In genomic region chr1:145849356-145850165, GRCh38 we compare ENCODE assay signal across 11 cellular contexts. TPM values are rescaled to one million over a fixed set of nuclear protein-coding genes. Genes with fewer than 3 reads are reported as not detected.
DNase-seq lines count a peak whose midpoint lies in the region; ATAC-seq, FAIRE-seq and TF ChIP-seq lines count a peak whose summit lies in the region.
"Had no signal": no experiment of that assay in that cellular context is flagged by ENCODE, and none has a peak within 500 bp of the region (broad histone marks: within the 10 kb centered on the region; RNA-seq: fewer than 3 reads in every experiment).

No MANE protein-coding gene starts in this region.

- no peak overlapping the region for H2AFZ ChIP-seq in HepG2 (ENCODE audit: low read length)

- H3K4me2 ChIP-seq in HepG2 (ENCODE audit: low read depth, low read length) = no peak overlapping the region

- peaks cover 13 to 19% of the 10 kb centered on the region in 2 experiments for H3K36me3 ChIP-seq in HepG2 (replicated peaks in 1 of 2; ENCODE audit: control insufficient read depth in 1 of 2, insufficient read depth in 2 of 2, low read length in 2 of 2)
- H3K36me3 ChIP-seq in right lobe of liver = peaks cover 0 to 33% (median 8%) of the 10 kb centered on the region in 4 donors
- peaks cover 3 to 7% of the 10 kb centered on the region in 2 donors for H3K36me3 ChIP-seq in aorta (ENCODE audit: control insufficient read depth in 1 of 2, insufficient read depth in 2 of 2, low read length in 1 of 2)

- no peaks in the 10 kb centered on the region for H3K9me3 ChIP-seq in HepG2 (ENCODE audit: low read length)
- no peaks in the 10 kb centered on the region for H3K9me3 ChIP-seq in right lobe of liver
- no peaks in the 10 kb centered on the region for H3K9me3 ChIP-seq in aorta (ENCODE audit: control insufficient read depth, low read length)

- no peak for DNase-seq in HepG2 (ENCODE audit: low spot score)
- DNase-seq in right lobe of liver = no peak
- DNase-seq in SK-MEL-5 (ENCODE audit: low read depth, low spot score) = peak; percentile 41
- no peak for DNase-seq in foreskin keratinocyte
- no peak for DNase-seq in aorta
- no peak for DNase-seq in NCI-H2081 (lab: John Stamatoyannopoulos, UW)
- DNase-seq: activated naive CD8-positive, alpha-beta T cell treated with anti-CD3 and anti-CD28 coated beads, Interleukin-2, amount 10 ng/mL, durations not matched to agents 7 days and 5 days; DMS53 had no signal

- H3K27me3 ChIP-seq in HepG2 (ENCODE audit: control insufficient read depth in 1 of 2, insufficient read depth in 2 of 2, low read length in 2 of 2) = no peaks in the 10 kb centered on the region
- no peaks in the 10 kb centered on the region for H3K27me3 ChIP-seq in right lobe of liver
- no peaks in the 10 kb centered on the region for H3K27me3 ChIP-seq in foreskin keratinocyte
- H3K27me3 ChIP-seq in aorta (ENCODE audit: control insufficient read depth in 1 of 2, insufficient read depth in 2 of 2, low read length in 1 of 2) = no peaks in the 10 kb centered on the region

- intact Hi-C loops in HepG2 (cut with micrococcal nuclease; ENCODE audit: unreplicated experiment) (no loop called here), right lobe of liver (cut with DNase I) (loop anchor here in 1 of 2 donors (10.0 kb wide), 2 partner anchors 55 to 165 kb away; no protein-coding TSS in a partner anchor), aorta (cut with DNase I) (loop anchor here (5.0 kb wide), 2 partner anchors 63 to 163 kb away; partner anchors contain the start of gene ITGA10 (in 2 of the 2))

- CTCF ChIA-PET in HepG2 (lab: Yijun Ruan, JAX; ENCODE audit: low intra/inter-chr PET ratio, low total read pairs) = no interaction called here

- peak; percentile 32 for TF ChIP-seq CTCF in HepG2 (CRISPR knock-in tag; IDR thresholded peaks at IDR 0.05)
- peak in 1 of 4 donors; percentile 4 for TF ChIP-seq CTCF in right lobe of liver (IDR thresholded peaks at IDR 0.05)
- peak; percentile 41 for TF ChIP-seq CTCF in foreskin keratinocyte (conservative IDR thresholded peaks at IDR 0.05)

- H3K27ac ChIP-seq in HepG2 (ENCODE audit: extremely low read length, insufficient read depth, low read length) (no peak overlapping the region), right lobe of liver (no peak overlapping the region), foreskin keratinocyte (no peak overlapping the region), aorta (ENCODE audit: low read depth in 1 of 2, low read length in 2 of 2) (peak overlapping the region; percentile 36 to 79)

- BruUV-seq in HepG2 (replicated peaks; lab: Mats Ljungman, UMichigan) = no TSS peak

- POLR2A ChIA-PET in HepG2 (lab: Yijun Ruan, JAX) = interaction anchor here (1.2 kb wide), 1 partner anchor 10 kb away, joined by 3 read pairs; the partner anchor contains the start of gene PIAS3

- no peaks in the 10 kb centered on the region for H4K20me1 ChIP-seq in HepG2 (ENCODE audit: insufficient read depth, low read length)

- no peak for ATAC-seq in HepG2
- no peak for ATAC-seq in right lobe of liver
- no peak for ATAC-seq in foreskin keratinocyte
- no peak for ATAC-seq in aorta (ENCODE audit: low FRiP score)
- ATAC-seq in HG02763 (IDR thresholded peaks at IDR 0.05; ENCODE audit: unreplicated experiment) = no peak
- no peak for ATAC-seq in GM21576 (IDR thresholded peaks at IDR 0.05; ENCODE audit: unreplicated experiment)

- no peak for FAIRE-seq in HepG2 (lab: Jason Lieb, UNC)

- TF ChIP-seq EP300 in HepG2 (IDR thresholded peaks at IDR 0.05; ENCODE audit: low read depth in 2 of 2, low read length in 2 of 2) = no peak
- TF ChIP-seq EP300 in HepG2 (CRISPR knock-in tag; IDR thresholded peaks at IDR 0.05; ENCODE audit: borderline replicate concordance) = no peak

- H3K4me1 ChIP-seq in HepG2 (ENCODE audit: insufficient read depth, low read length) = peaks cover 12% of the 10 kb centered on the region
- H3K4me1 ChIP-seq in right lobe of liver = peaks cover 0 to 14% (median 2%) of the 10 kb centered on the region in 4 donors
- no peaks in the 10 kb centered on the region for H3K4me1 ChIP-seq in foreskin keratinocyte
- H3K4me1 ChIP-seq in aorta (ENCODE audit: control insufficient read depth in 1 of 2, insufficient read depth in 2 of 2, low read length in 2 of 2) = no peaks in the 10 kb centered on the region

- TF ChIP-seq POLR2A in HepG2 (IDR thresholded peaks at IDR 0.05; ENCODE audit: insufficient read depth in 1 of 2, low read depth in 2 of 2, low read length in 2 of 2) (no peak), right lobe of liver (IDR thresholded peaks at IDR 0.05) (no peak)

- no peak overlapping the region for H3K9ac ChIP-seq in HepG2 (ENCODE audit: insufficient read depth, low read depth, low read length)

- no peak for TF ChIP-seq RAD21 in HepG2 (CRISPR knock-in tag; IDR thresholded peaks at IDR 0.05)

- WGBS in HepG2 (ENCODE audit: low lambda C conversion rate) = 83% methylated on average over 13 of the region's 15 CpGs
- WGBS in right lobe of liver (ENCODE audit: insufficient coverage, low coverage, low lambda C conversion rate, missing lambda C conversion rate) = 78% methylated on average over 8 of the region's 15 CpGs
- 44 to 46% methylated on average over 15 of the region's 15 CpGs for WGBS in aorta, 2 donors

- in situ Hi-C loops in HepG2 (cut with HindIII; ENCODE audit: extremely low pct_ligation_motif_present, low pct_unique_long_range_greater_than_20kb) (loop anchor here (10.0 kb wide), 1 partner anchor 165 kb away; no protein-coding TSS in a partner anchor), SK-MEL-5 (cut with HindIII; ENCODE audit: low pct_unique_long_range_greater_than_20kb, low sequenced_read_pairs) (no loop called here)

- H3K4me3 ChIP-seq in HepG2 (replicated peaks in 1 of 3; ENCODE audit: insufficient read depth in 1 of 3, low read depth in 2 of 3, low read length in 3 of 3) (no peak overlapping the region), right lobe of liver (no peak overlapping the region), aorta (ENCODE audit: low read length in 2 of 2) (no peak overlapping the region)

- H3K79me2 ChIP-seq in HepG2 (ENCODE audit: insufficient read depth, low read length) = no peaks in the 10 kb centered on the region

RNA-seq across cellular contexts. Expression of gene NUDT17, which starts 4.1 kb away (rescaled TPM):
- 2.6 TPM in 2 replicates for total RNA-seq in HepG2 (2016; rRNA removed; fragmentation: Illumina TruSeq; extraction: Trizol)
- 0.18 and 0.81 TPM in 2 replicates for total RNA-seq in HepG2 (2016; cell fraction: cytosol; rRNA removed; fragmentation: Illumina TruSeq; extraction: Trizol; ENCODE audit: low read depth)
- total RNA-seq in HepG2 (2016; cell fraction: insoluble cytoplasmic fraction; rRNA removed; fragmentation: Illumina TruSeq; extraction: Trizol) = 1.8 and 2.7 TPM in 2 replicates
- total RNA-seq in HepG2 (2016; cell fraction: membrane; rRNA removed; fragmentation: Illumina TruSeq; extraction: Trizol) = 1.2 and 1.3 TPM in 2 replicates
- total RNA-seq in HepG2 (2016; cell fraction: nucleus; rRNA removed; fragmentation: Illumina TruSeq; extraction: Trizol) = 2.6 and 4.1 TPM in 2 replicates
- 5.7 and 5.8 TPM in 2 replicates for polyA plus RNA-seq in HepG2 (2011; rRNA removed)
- polyA plus RNA-seq in HepG2 (2011; cell fraction: cytosol; rRNA removed) = 3.2 and 4.8 TPM in 2 replicates
- polyA plus RNA-seq in HepG2 (2011; cell fraction: nucleus; rRNA removed) = 17.3 and 18.1 TPM in 2 replicates
- polyA plus RNA-seq in HepG2 (2012) = 2.8 and 3.1 TPM in 2 replicates
- polyA plus RNA-seq in HepG2 (2016; cell fraction: cytosol; fragmentation: Illumina TruSeq; extraction: Trizol; ENCODE audit: low read depth) = 0.42 and 0.78 TPM in 2 replicates
- 2.2 and 2.8 TPM in 2 replicates for polyA plus RNA-seq in HepG2 (2016; cell fraction: insoluble cytoplasmic fraction; fragmentation: Illumina TruSeq; extraction: Trizol; ENCODE audit: low read depth)
- 1.3 and 1.4 TPM in 2 replicates for polyA plus RNA-seq in HepG2 (2016; cell fraction: membrane; fragmentation: Illumina TruSeq; extraction: Trizol; ENCODE audit: low read depth)
- 7.6 and 8.5 TPM in 2 replicates for polyA plus RNA-seq in HepG2 (2016; cell fraction: nucleus; fragmentation: Illumina TruSeq; extraction: Trizol; ENCODE audit: insufficient read depth, low read depth)
- polyA minus RNA-seq in HepG2 (2011; rRNA and poly(A)+ RNA removed; ENCODE audit: low replicate concordance) = 1.4 and 4.4 TPM in 2 replicates
- 0.79 TPM in 1 of 2 replicates, not detected in the other for polyA minus RNA-seq in HepG2 (2011; cell fraction: cytosol; rRNA and poly(A)+ RNA removed)
- 2.6 and 3.5 TPM in 2 replicates for polyA minus RNA-seq in HepG2 (2011; cell fraction: nucleus; rRNA and poly(A)+ RNA removed)
- 1 to 10 TPM in 3 of 6 experiments, under 1 TPM in 3; 0.51 to 2.2 (median 1.0) TPM for total RNA-seq in right lobe of liver
- 9.4 and 15.5 TPM in 2 replicates for total RNA-seq in SK-MEL-5 (2014; rRNA removed; shearing (Covaris generic))
- 7.6 and 13.4 TPM in 2 replicates for polyA plus RNA-seq in SK-MEL-5 (2015; cell fraction: cytosol; rRNA removed)
- polyA plus RNA-seq in SK-MEL-5 (2015; cell fraction: nucleus; rRNA removed) = 23.8 and 38.1 TPM in 2 replicates
- 1.9 and 2.7 TPM in 2 replicates for total RNA-seq in foreskin keratinocyte
- 2.2 and 2.5 TPM in 2 replicates for polyA plus RNA-seq in foreskin keratinocyte
- 1 to 10 TPM; 1.2 to 2.7 TPM for total RNA-seq in aorta
- 1 to 10 TPM; 4.0 to 4.1 TPM for polyA plus RNA-seq in aorta

RNA-seq across cellular contexts. Expression of gene PIAS3, which starts 9.3 kb away (rescaled TPM):
- 3.7 and 4.6 TPM in 2 replicates for total RNA-seq in HepG2 (2016; rRNA removed; fragmentation: Illumina TruSeq; extraction: Trizol)
- 0.91 and 1.5 TPM in 2 replicates for total RNA-seq in HepG2 (2016; cell fraction: cytosol; rRNA removed; fragmentation: Illumina TruSeq; extraction: Trizol; ENCODE audit: low read depth)
- 4.0 and 4.2 TPM in 2 replicates for total RNA-seq in HepG2 (2016; cell fraction: insoluble cytoplasmic fraction; rRNA removed; fragmentation: Illumina TruSeq; extraction: Trizol)
- 2.8 and 3.2 TPM in 2 replicates for total RNA-seq in HepG2 (2016; cell fraction: membrane; rRNA removed; fragmentation: Illumina TruSeq; extraction: Trizol)
- total RNA-seq in HepG2 (2016; cell fraction: nucleus; rRNA removed; fragmentation: Illumina TruSeq; extraction: Trizol) = 4.7 TPM in 2 replicates
- polyA plus RNA-seq in HepG2 (2011; rRNA removed) = 8.0 and 9.7 TPM in 2 replicates
- polyA plus RNA-seq in HepG2 (2011; cell fraction: cytosol; rRNA removed) = 5.0 and 5.5 TPM in 2 replicates
- 26.5 and 26.8 TPM in 2 replicates for polyA plus RNA-seq in HepG2 (2011; cell fraction: nucleus; rRNA removed)
- 5.8 and 6.8 TPM in 2 replicates for polyA plus RNA-seq in HepG2 (2012)
- 1.2 and 1.3 TPM in 2 replicates for polyA plus RNA-seq in HepG2 (2016; cell fraction: cytosol; fragmentation: Illumina TruSeq; extraction: Trizol; ENCODE audit: low read depth)
- 6.6 and 7.8 TPM in 2 replicates for polyA plus RNA-seq in HepG2 (2016; cell fraction: insoluble cytoplasmic fraction; fragmentation: Illumina TruSeq; extraction: Trizol; ENCODE audit: low read depth)
- polyA plus RNA-seq in HepG2 (2016; cell fraction: membrane; fragmentation: Illumina TruSeq; extraction: Trizol; ENCODE audit: low read depth) = 4.0 and 4.3 TPM in 2 replicates
- 15.4 and 16.3 TPM in 2 replicates for polyA plus RNA-seq in HepG2 (2016; cell fraction: nucleus; fragmentation: Illumina TruSeq; extraction: Trizol; ENCODE audit: insufficient read depth, low read depth)
- polyA minus RNA-seq in HepG2 (2011; rRNA and poly(A)+ RNA removed; ENCODE audit: low replicate concordance) = 8.5 and 12.9 TPM in 2 replicates
- 3.7 and 4.6 TPM in 2 replicates for polyA minus RNA-seq in HepG2 (2011; cell fraction: cytosol; rRNA and poly(A)+ RNA removed)
- polyA minus RNA-seq in HepG2 (2011; cell fraction: nucleus; rRNA and poly(A)+ RNA removed) = 9.3 and 10.7 TPM in 2 replicates
- 1 to 10 TPM; 5.5 to 8.9 (median 6.7) TPM for total RNA-seq in right lobe of liver
- 16.4 and 19.4 TPM in 2 replicates for total RNA-seq in SK-MEL-5 (2014; rRNA removed; shearing (Covaris generic))
- 95.5 and 121 TPM in 2 replicates for polyA plus RNA-seq in SK-MEL-5 (2015; cell fraction: cytosol; rRNA removed)
- 208 and 216 TPM in 2 replicates for polyA plus RNA-seq in SK-MEL-5 (2015; cell fraction: nucleus; rRNA removed)
- 32.3 TPM in 2 replicates for total RNA-seq in foreskin keratinocyte
- polyA plus RNA-seq in foreskin keratinocyte = 24.5 and 28.6 TPM in 2 replicates
- total RNA-seq in aorta = 10 to 100 TPM; 44.5 to 60.6 TPM
- polyA plus RNA-seq in aorta = 10 to 100 TPM; 12.3 to 81.7 TPM

RNA-seq across cellular contexts. Expression of gene POLR3C, which starts 25.6 kb away (rescaled TPM):
- total RNA-seq in HepG2 (2016; rRNA removed; fragmentation: Illumina TruSeq; extraction: Trizol) (24.3 TPM in 2 replicates), right lobe of liver (10 to 100 TPM in 3 of 6 experiments, 1 to 10 TPM in 3; 7.7 to 17.0 (median 11.2) TPM), foreskin keratinocyte (28.9 and 30.8 TPM in 2 replicates), aorta (10 to 100 TPM; 23.8 to 25.9 TPM)
- 11.5 and 13.9 TPM in 2 replicates for total RNA-seq in HepG2 (2016; cell fraction: cytosol; rRNA removed; fragmentation: Illumina TruSeq; extraction: Trizol; ENCODE audit: low read depth)
- total RNA-seq in HepG2 (2016; cell fraction: insoluble cytoplasmic fraction; rRNA removed; fragmentation: Illumina TruSeq; extraction: Trizol) = 22.9 and 26.4 TPM in 2 replicates
- total RNA-seq in HepG2 (2016; cell fraction: membrane; rRNA removed; fragmentation: Illumina TruSeq; extraction: Trizol) = 14.2 and 15.1 TPM in 2 replicates
- 16.6 and 16.7 TPM in 2 replicates for total RNA-seq in HepG2 (2016; cell fraction: nucleus; rRNA removed; fragmentation: Illumina TruSeq; extraction: Trizol)
- polyA plus RNA-seq in HepG2 (2011; rRNA removed) (15.0 and 15.5 TPM in 2 replicates), foreskin keratinocyte (17.0 and 20.1 TPM in 2 replicates), aorta (10 to 100 TPM; 14.8 to 21.0 TPM)
- polyA plus RNA-seq in HepG2 (2011; cell fraction: cytosol; rRNA removed) = 13.3 and 17.9 TPM in 2 replicates
- polyA plus RNA-seq in HepG2 (2011; cell fraction: nucleus; rRNA removed) = 23.1 and 24.9 TPM in 2 replicates
- polyA plus RNA-seq in HepG2 (2012) = 14.2 and 14.7 TPM in 2 replicates
- 6.9 and 9.5 TPM in 2 replicates for polyA plus RNA-seq in HepG2 (2016; cell fraction: cytosol; fragmentation: Illumina TruSeq; extraction: Trizol; ENCODE audit: low read depth)
- 28.8 and 29.9 TPM in 2 replicates for polyA plus RNA-seq in HepG2 (2016; cell fraction: insoluble cytoplasmic fraction; fragmentation: Illumina TruSeq; extraction: Trizol; ENCODE audit: low read depth)
- polyA plus RNA-seq in HepG2 (2016; cell fraction: membrane; fragmentation: Illumina TruSeq; extraction: Trizol; ENCODE audit: low read depth) = 9.7 and 12.5 TPM in 2 replicates
- polyA plus RNA-seq in HepG2 (2016; cell fraction: nucleus; fragmentation: Illumina TruSeq; extraction: Trizol; ENCODE audit: insufficient read depth, low read depth) = 24.4 and 27.3 TPM in 2 replicates
- 22.4 and 66.8 TPM in 2 replicates for polyA minus RNA-seq in HepG2 (2011; rRNA and poly(A)+ RNA removed; ENCODE audit: low replicate concordance)
- 8.3 and 13.6 TPM in 2 replicates for polyA minus RNA-seq in HepG2 (2011; cell fraction: cytosol; rRNA and poly(A)+ RNA removed)
- polyA minus RNA-seq in HepG2 (2011; cell fraction: nucleus; rRNA and poly(A)+ RNA removed) = 24.7 and 35.2 TPM in 2 replicates
- 55.8 and 61.3 TPM in 2 replicates for total RNA-seq in SK-MEL-5 (2014; rRNA removed; shearing (Covaris generic))
- 45.5 and 56.9 TPM in 2 replicates for polyA plus RNA-seq in SK-MEL-5 (2015; cell fraction: cytosol; rRNA removed)
- 51.4 and 61.1 TPM in 2 replicates for polyA plus RNA-seq in SK-MEL-5 (2015; cell fraction: nucleus; rRNA removed)

RNA-seq across cellular contexts. Expression of gene RNF115, which starts 25.7 kb away (rescaled TPM):
- 7.8 and 10.1 TPM in 2 replicates for total RNA-seq in HepG2 (2016; rRNA removed; fragmentation: Illumina TruSeq; extraction: Trizol)
- 2.2 and 2.4 TPM in 2 replicates for total RNA-seq in HepG2 (2016; cell fraction: cytosol; rRNA removed; fragmentation: Illumina TruSeq; extraction: Trizol; ENCODE audit: low read depth)
- 8.6 and 9.5 TPM in 2 replicates for total RNA-seq in HepG2 (2016; cell fraction: insoluble cytoplasmic fraction; rRNA removed; fragmentation: Illumina TruSeq; extraction: Trizol)
- 6.1 and 6.2 TPM in 2 replicates for total RNA-seq in HepG2 (2016; cell fraction: membrane; rRNA removed; fragmentation: Illumina TruSeq; extraction: Trizol)
- total RNA-seq in HepG2 (2016; cell fraction: nucleus; rRNA removed; fragmentation: Illumina TruSeq; extraction: Trizol) = 10.9 and 11.6 TPM in 2 replicates
- polyA plus RNA-seq in HepG2 (2011; rRNA removed) = 4.6 and 6.0 TPM in 2 replicates
- polyA plus RNA-seq in HepG2 (2011; cell fraction: cytosol; rRNA removed) = 2.3 and 3.0 TPM in 2 replicates
- 3.0 and 4.1 TPM in 2 replicates for polyA plus RNA-seq in HepG2 (2011; cell fraction: nucleus; rRNA removed)
- 4.1 and 5.7 TPM in 2 replicates for polyA plus RNA-seq in HepG2 (2012)
- 2.9 and 3.4 TPM in 2 replicates for polyA plus RNA-seq in HepG2 (2016; cell fraction: cytosol; fragmentation: Illumina TruSeq; extraction: Trizol; ENCODE audit: low read depth)
- 11.8 and 12.2 TPM in 2 replicates for polyA plus RNA-seq in HepG2 (2016; cell fraction: insoluble cytoplasmic fraction; fragmentation: Illumina TruSeq; extraction: Trizol; ENCODE audit: low read depth)
- 7.2 and 8.6 TPM in 2 replicates for polyA plus RNA-seq in HepG2 (2016; cell fraction: membrane; fragmentation: Illumina TruSeq; extraction: Trizol; ENCODE audit: low read depth)
- polyA plus RNA-seq in HepG2 (2016; cell fraction: nucleus; fragmentation: Illumina TruSeq; extraction: Trizol; ENCODE audit: insufficient read depth, low read depth) = 15.3 and 16.4 TPM in 2 replicates
- polyA minus RNA-seq in HepG2 (2011; rRNA and poly(A)+ RNA removed; ENCODE audit: low replicate concordance) = 3.6 and 12.3 TPM in 2 replicates
- 2.1 and 2.6 TPM in 2 replicates for polyA minus RNA-seq in HepG2 (2011; cell fraction: cytosol; rRNA and poly(A)+ RNA removed)
- polyA minus RNA-seq in HepG2 (2011; cell fraction: nucleus; rRNA and poly(A)+ RNA removed) = 11.2 and 12.9 TPM in 2 replicates
- 10 to 100 TPM in 2 of 6 experiments, 1 to 10 TPM in 4; 5.3 to 10.3 (median 8.0) TPM for total RNA-seq in right lobe of liver
- 18.2 and 19.6 TPM in 2 replicates for total RNA-seq in SK-MEL-5 (2014; rRNA removed; shearing (Covaris generic))
- 10.5 and 11.1 TPM in 2 replicates for polyA plus RNA-seq in SK-MEL-5 (2015; cell fraction: cytosol; rRNA removed)
- 21.7 and 23.3 TPM in 2 replicates for polyA plus RNA-seq in SK-MEL-5 (2015; cell fraction: nucleus; rRNA removed)
- 7.0 and 7.4 TPM in 2 replicates for total RNA-seq in foreskin keratinocyte
- polyA plus RNA-seq in foreskin keratinocyte = 5.9 and 6.4 TPM in 2 replicates
- 10 to 100 TPM; 29.7 to 60.3 TPM for total RNA-seq in aorta
- 10 to 100 TPM; 13.3 to 14.4 TPM for polyA plus RNA-seq in aorta

RNA-seq across cellular contexts. Expression of gene ANKRD35, which starts 36.1 kb away (rescaled TPM):
- 0.02 TPM in 1 of 2 replicates, not detected in the other for total RNA-seq in HepG2 (2016; rRNA removed; fragmentation: Illumina TruSeq; extraction: Trizol)
- not detected in 2 replicates for total RNA-seq in HepG2 (2016; cell fraction: cytosol; rRNA removed; fragmentation: Illumina TruSeq; extraction: Trizol; ENCODE audit: low read depth)
- total RNA-seq in HepG2 (2016; cell fraction: insoluble cytoplasmic fraction; rRNA removed; fragmentation: Illumina TruSeq; extraction: Trizol) = not detected in 2 replicates
- total RNA-seq in HepG2 (2016; cell fraction: membrane; rRNA removed; fragmentation: Illumina TruSeq; extraction: Trizol) = not detected in 2 replicates
- total RNA-seq in HepG2 (2016; cell fraction: nucleus; rRNA removed; fragmentation: Illumina TruSeq; extraction: Trizol) = not detected in 2 replicates
- polyA plus RNA-seq in HepG2 (2011; rRNA removed) = not detected in 2 replicates
- 0.01 TPM in 2 replicates for polyA plus RNA-seq in HepG2 (2011; cell fraction: cytosol; rRNA removed)
- not detected in 2 replicates for polyA plus RNA-seq in HepG2 (2011; cell fraction: nucleus; rRNA removed)
- not detected in 2 replicates for polyA plus RNA-seq in HepG2 (2012)
- polyA plus RNA-seq in HepG2 (2016; cell fraction: cytosol; fragmentation: Illumina TruSeq; extraction: Trizol; ENCODE audit: low read depth) = not detected in 2 replicates
- not detected in 2 replicates for polyA plus RNA-seq in HepG2 (2016; cell fraction: insoluble cytoplasmic fraction; fragmentation: Illumina TruSeq; extraction: Trizol; ENCODE audit: low read depth)
- not detected in 2 replicates for polyA plus RNA-seq in HepG2 (2016; cell fraction: membrane; fragmentation: Illumina TruSeq; extraction: Trizol; ENCODE audit: low read depth)
- polyA plus RNA-seq in HepG2 (2016; cell fraction: nucleus; fragmentation: Illumina TruSeq; extraction: Trizol; ENCODE audit: insufficient read depth, low read depth) = not detected in 2 replicates
- 0.10 TPM in 1 of 2 replicates, not detected in the other for polyA minus RNA-seq in HepG2 (2011; rRNA and poly(A)+ RNA removed; ENCODE audit: low replicate concordance)
- polyA minus RNA-seq in HepG2 (2011; cell fraction: cytosol; rRNA and poly(A)+ RNA removed) = not detected in 2 replicates
- polyA minus RNA-seq in HepG2 (2011; cell fraction: nucleus; rRNA and poly(A)+ RNA removed) = 0.13 TPM in 1 of 2 replicates, not detected in the other
- total RNA-seq in right lobe of liver = 1 to 10 TPM; 1.1 to 2.5 (median 1.6) TPM
- not detected in 2 replicates for total RNA-seq in SK-MEL-5 (2014; rRNA removed; shearing (Covaris generic))
- polyA plus RNA-seq in SK-MEL-5 (2015; cell fraction: cytosol; rRNA removed) = not detected in 2 replicates
- polyA plus RNA-seq in SK-MEL-5 (2015; cell fraction: nucleus; rRNA removed) = not detected in 2 replicates
- 0.14 and 0.21 TPM in 2 replicates for total RNA-seq in foreskin keratinocyte
- 0.26 and 0.41 TPM in 2 replicates for polyA plus RNA-seq in foreskin keratinocyte
- 1 to 10 TPM; 3.8 to 7.2 TPM for total RNA-seq in aorta
- 10 to 100 TPM in 1 of 2 donors, 1 to 10 TPM in 1; 8.4 to 23.6 TPM for polyA plus RNA-seq in aorta
- total RNA-seq: NCI-H460 had no signal

Comparison
In these comparisons a context has a peak if more than half of its experiments do, and no peak if none do; other contexts are left out.
1. H3K27ac ChIP-seq: peak in aorta (2 of 2); none in HepG2 (single experiment), right lobe of liver (0 of 3) and foreskin keratinocyte (single experiment).